ENCODE assay signal across 14 cellular contexts in the genomic region with DNA sequence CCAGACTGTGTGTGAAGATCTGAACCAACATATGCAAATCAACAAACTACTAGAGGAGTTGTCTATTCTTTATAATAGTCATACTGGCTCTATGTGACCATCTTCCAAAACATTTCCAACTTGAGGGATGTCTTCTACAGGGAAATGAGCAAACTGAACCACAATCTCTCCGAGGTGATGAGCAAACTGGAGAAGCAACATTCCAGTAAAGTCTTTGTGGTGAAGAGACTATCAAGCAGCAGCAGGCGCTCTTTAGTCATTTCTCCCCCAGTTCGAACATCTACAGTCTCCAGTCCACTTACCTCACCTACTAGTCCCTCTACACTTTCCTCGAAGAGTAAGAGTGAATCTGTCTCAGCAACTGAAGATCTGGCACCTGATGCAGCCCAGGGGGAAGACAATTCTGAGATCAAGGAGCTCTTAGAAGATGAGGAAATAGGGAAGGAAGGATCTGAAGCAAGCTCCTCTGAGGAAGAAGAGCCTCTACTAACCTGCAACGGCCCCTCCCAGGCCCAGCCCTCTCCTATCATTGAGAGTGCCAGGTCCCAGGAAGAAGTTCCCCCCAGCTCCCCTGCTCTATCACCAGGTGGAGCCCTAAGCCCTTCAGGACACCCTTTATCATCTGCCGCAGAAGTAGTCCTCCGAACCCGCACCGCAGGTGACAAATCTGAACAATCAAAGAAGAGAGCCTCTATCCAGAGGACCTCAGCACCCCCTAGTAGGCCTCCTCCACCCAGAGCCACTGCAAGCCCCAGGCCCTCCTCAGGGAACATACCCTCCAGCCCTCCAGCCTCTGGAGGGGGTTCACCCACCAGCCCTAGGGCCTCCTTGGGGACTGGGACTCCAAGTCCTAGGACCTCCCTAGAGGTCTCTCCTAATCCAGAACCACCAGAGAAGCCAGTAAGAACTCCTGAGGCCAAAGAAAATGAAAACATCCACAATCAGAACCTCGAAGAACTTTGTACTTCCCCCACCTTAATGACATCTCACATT.
DNase-seq lines count a peak whose midpoint lies in the region; TF ChIP-seq lines count a peak whose summit lies in the region.
"Had no signal": no experiment of that assay in that cellular context is flagged by ENCODE, and none has a peak within 500 bp of the region (broad histone marks: within the 10 kb centered on the region; RNA-seq: fewer than 3 reads in every experiment).

No MANE protein-coding gene starts in this region.

- TF ChIP-seq CTCF in GM12872 (IDR thresholded peaks at IDR 0.05; ENCODE audit: insufficient read depth, low read depth, low read length) (peak; percentile 33; the same call in 2 of the 3 replicates), OCI-LY1 (IDR thresholded peaks at IDR 0.05; ENCODE audit: low read length) (peak; percentile 50; the same call in 1 of the 2 replicates)

- no peaks in the 10 kb centered on the region for H4K20me1 ChIP-seq in OCI-LY1 (ENCODE audit: insufficient read depth, low read length)

- no peaks in the 10 kb centered on the region for H3F3A ChIP-seq in OCI-LY1 (ENCODE audit: insufficient read depth, low read length)

- no peaks in the 10 kb centered on the region for H3K4me1 ChIP-seq in OCI-LY1 (ENCODE audit: insufficient read depth, low read length, severe bottlenecking)

- DNase-seq in D341Med (ENCODE audit: low spot score) (peak; percentile 46), iPS-NIHi11 (ENCODE audit: low spot score) (peak; percentile 35), GDM1 (lab: John Stamatoyannopoulos, UW) (no peak)
- no peak for DNase-seq in activated CD8-positive, alpha-beta memory T cell treated with anti-CD3 and anti-CD28 coated beads for 24 hours
- DNase-seq in activated CD4-positive, alpha-beta T cell treated with anti-CD3 and anti-CD28 coated beads, Interleukin-2, amount 50 U/mL, for 4 hours = no peak
- DNase-seq: activated T-cell treated with anti-CD3 and anti-CD28 coated beads, Interleukin-2, amount 50 U/mL, for 4 hours; DMS153; left ventricle myocardium superior; NCI-H187 treated with DMSO at 0.1 percent for 48 hours; NCI-H446 treated with DMSO at 0.1 percent for 48 hours; OCI-M1 had no signal

- no peak overlapping the region for H2AFZ ChIP-seq in OCI-LY1 (ENCODE audit: low read length)

- no peaks in the 10 kb centered on the region for H3K9me2 ChIP-seq in OCI-LY1 (ENCODE audit: low read depth, low read length)

- H3K4me3 ChIP-seq in OCI-LY1 (ENCODE audit: low read depth, low read length, poor library complexity, severe bottlenecking) = no peak overlapping the region
- H3K4me3 ChIP-seq: smooth muscle cell had no signal

- H3K36me3 ChIP-seq in OCI-LY1 (ENCODE audit: insufficient read depth, low read length) = no peaks in the 10 kb centered on the region

- H3K9me3 ChIP-seq in OCI-LY1 (ENCODE audit: low read length) = no peaks in the 10 kb centered on the region

- H3K27ac ChIP-seq in OCI-LY1 (ENCODE audit: low read depth, low read length, poor library complexity, severe bottlenecking) = no peak overlapping the region

- no peaks in the 10 kb centered on the region for H3K27me3 ChIP-seq in OCI-LY1 (ENCODE audit: insufficient read depth, low read length)

- H3K4me2 ChIP-seq in OCI-LY1 (ENCODE audit: low read length) = no peak overlapping the region
- H3K4me2 ChIP-seq: smooth muscle cell had no signal

- no peaks in the 10 kb centered on the region for H3K79me2 ChIP-seq in OCI-LY1 (ENCODE audit: insufficient read depth, low read length)

- H3K9ac ChIP-seq in OCI-LY1 (ENCODE audit: low read length) = no peak overlapping the region

Comparison
In these comparisons a context has a peak if more than half of its experiments do, and no peak if none do; other contexts are left out.
1. DNase-seq: peak in D341Med (single experiment) and iPS-NIHi11 (single experiment); none in GDM1 (single experiment), activated CD8-positive, alpha-beta memory T cell treated with anti-CD3 and anti-CD28 coated beads for 24 hours (single experiment) and activated CD4-positive, alpha-beta T cell treated with anti-CD3 and anti-CD28 coated beads, Interleukin-2, amount 50 U/mL, for 4 hours (0 of 2).